ENCODE assay signal across 13 cellular contexts in the genomic region with DNA sequence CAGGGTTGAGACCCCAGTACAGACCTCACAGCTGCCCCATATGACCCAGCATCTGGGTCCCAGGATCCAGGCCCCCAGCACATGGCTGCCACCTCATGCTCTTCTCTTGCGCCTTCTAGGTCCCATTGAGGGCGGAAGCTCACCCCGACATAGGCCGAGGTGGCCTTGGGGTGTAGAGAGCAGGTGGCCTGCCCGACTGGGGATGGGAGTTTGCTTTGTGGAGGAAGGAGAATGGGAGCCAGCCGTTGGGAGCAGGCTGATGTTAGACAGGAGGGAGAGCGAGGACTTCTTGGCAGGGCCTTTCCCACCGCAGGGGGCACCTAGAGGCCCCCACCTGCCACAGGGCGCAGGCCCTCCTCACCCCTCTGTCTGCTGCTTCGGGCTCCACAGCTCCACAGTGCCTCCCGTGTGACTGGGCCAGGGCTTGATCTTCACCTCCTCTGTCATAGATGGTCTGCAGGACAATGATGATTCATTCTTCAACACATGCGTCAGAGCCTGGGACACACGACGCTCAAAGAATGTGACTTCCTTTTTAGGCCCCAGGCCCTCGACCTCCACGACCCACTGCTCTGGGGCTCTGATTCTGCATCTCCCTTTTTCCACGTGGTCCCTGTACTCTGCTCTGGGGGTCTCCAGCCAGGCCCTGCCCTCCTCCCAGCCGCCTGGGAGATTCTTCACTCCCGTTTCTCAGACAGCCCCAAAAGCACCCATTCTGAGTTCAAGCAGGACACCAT.
DNase-seq lines count a peak whose midpoint lies in the region; ATAC-seq and TF ChIP-seq lines count a peak whose summit lies in the region.
"Had no signal": no experiment of that assay in that cellular context is flagged by ENCODE, and none has a peak within 500 bp of the region (broad histone marks: within the 10 kb centered on the region; RNA-seq: fewer than 3 reads in every experiment).

No MANE protein-coding gene starts in this region.

- H3K36me3 ChIP-seq in RWPE2 (ENCODE audit: low read depth), result no peaks in the 10 kb centered on the region
- H3K36me3 ChIP-seq: transverse colon had no signal

- peaks cover 19% of the 10 kb centered on the region for H3K4me1 Mint-ChIP-seq in activated naive CD8-positive, alpha-beta T cell treated with anti-CD3 and anti-CD28 coated beads, Interleukin-2, amount 10 ng/mL, durations not matched to agents 7 days and 5 days
- peaks cover 18% of the 10 kb centered on the region for H3K4me1 Mint-ChIP-seq in activated naive CD8-positive, alpha-beta T cell treated with anti-CD3 and anti-CD28 coated beads for 36 hours
- H3K4me1 Mint-ChIP-seq in stimulated activated effector memory CD8-positive, alpha-beta T cell treated with anti-CD3 and anti-CD28 coated beads, Interleukin-12 subunit alpha, Interleukin-12 subunit beta, amount 100 ng/mL, for 72 hours, result peaks cover 28% of the 10 kb centered on the region
- H3K4me1 Mint-ChIP-seq in type B pancreatic cell (ENCODE audit: unreplicated experiment), result no peaks in the 10 kb centered on the region
- H3K4me1 Mint-ChIP-seq: activated naive CD4-positive, alpha-beta T cell treated with anti-CD3 and anti-CD28 coated beads, Interleukin-2, amount 50 U/mL, for 24 hours had no signal

- no peak for ATAC-seq in activated naive CD8-positive, alpha-beta T cell treated with anti-CD3 and anti-CD28 coated beads, Interleukin-2, amount 10 ng/mL, durations not matched to agents 7 days and 5 days (ENCODE audit: low read depth)
- ATAC-seq in RWPE2 (ENCODE audit: low read depth) (no peak), GM21737 (IDR thresholded peaks at IDR 0.05; ENCODE audit: unreplicated experiment) (no peak)
- ATAC-seq in stimulated activated effector memory CD8-positive, alpha-beta T cell treated with anti-CD3 and anti-CD28 coated beads, Interleukin-12 subunit alpha, Interleukin-12 subunit beta, amount 100 ng/mL, for 72 hours, result peak; percentile 62
- ATAC-seq: Panc1 had no signal

- no peak overlapping the region for H3K27ac Mint-ChIP-seq in activated naive CD8-positive, alpha-beta T cell treated with anti-CD3 and anti-CD28 coated beads, Interleukin-2, amount 10 ng/mL, durations not matched to agents 7 days and 5 days
- no peak overlapping the region for H3K27ac Mint-ChIP-seq in activated naive CD8-positive, alpha-beta T cell treated with anti-CD3 and anti-CD28 coated beads for 36 hours
- H3K27ac Mint-ChIP-seq in stimulated activated effector memory CD8-positive, alpha-beta T cell treated with anti-CD3 and anti-CD28 coated beads, Interleukin-12 subunit alpha, Interleukin-12 subunit beta, amount 100 ng/mL, for 72 hours, result no peak overlapping the region
- no peak overlapping the region for H3K27ac Mint-ChIP-seq in type B pancreatic cell
- H3K27ac Mint-ChIP-seq: activated naive CD4-positive, alpha-beta T cell treated with anti-CD3 and anti-CD28 coated beads, Interleukin-2, amount 50 U/mL, for 24 hours had no signal

- H3K4me3 ChIP-seq in RWPE2 (ENCODE audit: severe bottlenecking) (no peak overlapping the region), fibroblast of mammary gland (ENCODE audit: control insufficient read depth, low read depth, low read length) (no peak overlapping the region)
- H3K4me3 ChIP-seq: transverse colon had no signal

- DNase-seq in activated naive CD8-positive, alpha-beta T cell treated with anti-CD3 and anti-CD28 coated beads, Interleukin-2, amount 10 ng/mL, durations not matched to agents 7 days and 5 days, result peak; percentile 20
- DNase-seq in activated naive CD8-positive, alpha-beta T cell treated with anti-CD3 and anti-CD28 coated beads for 36 hours, result no peak
- peak; percentile 34 for DNase-seq in RWPE2 (ENCODE audit: low spot score)
- DNase-seq in fibroblast of mammary gland (ENCODE audit: low read depth), result peak; percentile 19
- DNase-seq in stimulated activated effector memory CD8-positive, alpha-beta T cell treated with anti-CD3 and anti-CD28 coated beads, Interleukin-12 subunit alpha, Interleukin-12 subunit beta, amount 100 ng/mL, for 72 hours (ENCODE audit: low spot score in 2 of 2), result no peak
- no peak for DNase-seq in type B pancreatic cell (ENCODE audit: extremely low spot score, unreplicated experiment)
- DNase-seq in mesenteric fat pad (ENCODE audit: low spot score), result no peak
- DNase-seq: cerebellar nuclear complex, hypothalamus, transverse colon had no signal

- H3K4me1 ChIP-seq in RWPE2 (ENCODE audit: insufficient read depth, poor library complexity, severe bottlenecking), result peaks cover 4% of the 10 kb centered on the region
- H3K4me1 ChIP-seq: transverse colon had no signal

- peaks cover 1% of the 10 kb centered on the region for H3K36me3 Mint-ChIP-seq in activated naive CD8-positive, alpha-beta T cell treated with anti-CD3 and anti-CD28 coated beads, Interleukin-2, amount 10 ng/mL, durations not matched to agents 7 days and 5 days
- H3K36me3 Mint-ChIP-seq in activated naive CD8-positive, alpha-beta T cell treated with anti-CD3 and anti-CD28 coated beads for 36 hours, result no peaks in the 10 kb centered on the region
- H3K36me3 Mint-ChIP-seq in stimulated activated effector memory CD8-positive, alpha-beta T cell treated with anti-CD3 and anti-CD28 coated beads, Interleukin-12 subunit alpha, Interleukin-12 subunit beta, amount 100 ng/mL, for 72 hours, result no peaks in the 10 kb centered on the region
- no peaks in the 10 kb centered on the region for H3K36me3 Mint-ChIP-seq in type B pancreatic cell

- H3K9me3 ChIP-seq in RWPE2 (ENCODE audit: severe bottlenecking), result no peaks in the 10 kb centered on the region
- H3K9me3 ChIP-seq: transverse colon had no signal

- H3K27ac ChIP-seq in RWPE2 (ENCODE audit: poor library complexity, severe bottlenecking), result no peak overlapping the region
- H3K27ac ChIP-seq: transverse colon had no signal

- TF ChIP-seq CTCF in RWPE2 (IDR thresholded peaks at IDR 0.05; ENCODE audit: poor library complexity, severe bottlenecking), result no peak
- TF ChIP-seq CTCF in fibroblast of mammary gland (conservative IDR thresholded peaks at IDR 0.05; ENCODE audit: control insufficient read depth, insufficient read depth, low read depth, low read length), result no peak
- no peak for TF ChIP-seq CTCF in type B pancreatic cell (conservative IDR thresholded peaks at IDR 0.05)

- H3K27me3 Mint-ChIP-seq in activated naive CD8-positive, alpha-beta T cell treated with anti-CD3 and anti-CD28 coated beads, Interleukin-2, amount 10 ng/mL, durations not matched to agents 7 days and 5 days, result peaks cover 21% of the 10 kb centered on the region
- peaks cover 13% of the 10 kb centered on the region for H3K27me3 Mint-ChIP-seq in activated naive CD8-positive, alpha-beta T cell treated with anti-CD3 and anti-CD28 coated beads for 36 hours
- H3K27me3 Mint-ChIP-seq in type B pancreatic cell, result peaks cover 3% of the 10 kb centered on the region

- no peak overlapping the region for H3K4me3 Mint-ChIP-seq in activated naive CD8-positive, alpha-beta T cell treated with anti-CD3 and anti-CD28 coated beads, Interleukin-2, amount 10 ng/mL, durations not matched to agents 7 days and 5 days
- H3K4me3 Mint-ChIP-seq in activated naive CD8-positive, alpha-beta T cell treated with anti-CD3 and anti-CD28 coated beads for 36 hours, result no peak overlapping the region
- no peak overlapping the region for H3K4me3 Mint-ChIP-seq in stimulated activated effector memory CD8-positive, alpha-beta T cell treated with anti-CD3 and anti-CD28 coated beads, Interleukin-12 subunit alpha, Interleukin-12 subunit beta, amount 100 ng/mL, for 72 hours
- H3K4me3 Mint-ChIP-seq in type B pancreatic cell, result no peak overlapping the region
- H3K4me3 Mint-ChIP-seq: activated naive CD4-positive, alpha-beta T cell treated with anti-CD3 and anti-CD28 coated beads, Interleukin-2, amount 50 U/mL, for 24 hours had no signal

- H3K27me3 ChIP-seq in RWPE2 (ENCODE audit: insufficient read depth, poor library complexity, severe bottlenecking), result no peaks in the 10 kb centered on the region
- H3K27me3 ChIP-seq: transverse colon had no signal

- POLR2A ChIA-PET in activated naive CD8-positive, alpha-beta T cell treated with anti-CD3 and anti-CD28 coated beads, Interleukin-2, amount 10 ng/mL, durations not matched to agents 7 days and 5 days (lab: Charles Lee), result no interaction called here

- H3K9me3 Mint-ChIP-seq in activated naive CD8-positive, alpha-beta T cell treated with anti-CD3 and anti-CD28 coated beads, Interleukin-2, amount 10 ng/mL, durations not matched to agents 7 days and 5 days, result peaks cover 2% of the 10 kb centered on the region
- H3K9me3 Mint-ChIP-seq in activated naive CD8-positive, alpha-beta T cell treated with anti-CD3 and anti-CD28 coated beads for 36 hours, result no peaks in the 10 kb centered on the region
- H3K9me3 Mint-ChIP-seq in stimulated activated effector memory CD8-positive, alpha-beta T cell treated with anti-CD3 and anti-CD28 coated beads, Interleukin-12 subunit alpha, Interleukin-12 subunit beta, amount 100 ng/mL, for 72 hours, result no peaks in the 10 kb centered on the region
- H3K9me3 Mint-ChIP-seq in type B pancreatic cell, result peaks cover 3% of the 10 kb centered on the region
- H3K9me3 Mint-ChIP-seq: activated naive CD4-positive, alpha-beta T cell treated with anti-CD3 and anti-CD28 coated beads, Interleukin-2, amount 50 U/mL, for 24 hours had no signal

Comparison
In these comparisons a context has a peak if more than half of its experiments do, and no peak if none do; other contexts are left out.
1. DNase-seq: peak in activated naive CD8-positive, alpha-beta T cell treated with anti-CD3 and anti-CD28 coated beads, Interleukin-2, amount 10 ng/mL, durations not matched to agents 7 days and 5 days (single experiment), RWPE2 (single experiment) and fibroblast of mammary gland (single experiment); none in activated naive CD8-positive, alpha-beta T cell treated with anti-CD3 and anti-CD28 coated beads for 36 hours (single experiment), stimulated activated effector memory CD8-positive, alpha-beta T cell treated with anti-CD3 and anti-CD28 coated beads, Interleukin-12 subunit alpha, Interleukin-12 subunit beta, amount 100 ng/mL, for 72 hours (0 of 2), type B pancreatic cell (single experiment) and mesenteric fat pad (single experiment).